Comparison of ENCODE assay signal across 9 cellular contexts in the genomic region with DNA sequence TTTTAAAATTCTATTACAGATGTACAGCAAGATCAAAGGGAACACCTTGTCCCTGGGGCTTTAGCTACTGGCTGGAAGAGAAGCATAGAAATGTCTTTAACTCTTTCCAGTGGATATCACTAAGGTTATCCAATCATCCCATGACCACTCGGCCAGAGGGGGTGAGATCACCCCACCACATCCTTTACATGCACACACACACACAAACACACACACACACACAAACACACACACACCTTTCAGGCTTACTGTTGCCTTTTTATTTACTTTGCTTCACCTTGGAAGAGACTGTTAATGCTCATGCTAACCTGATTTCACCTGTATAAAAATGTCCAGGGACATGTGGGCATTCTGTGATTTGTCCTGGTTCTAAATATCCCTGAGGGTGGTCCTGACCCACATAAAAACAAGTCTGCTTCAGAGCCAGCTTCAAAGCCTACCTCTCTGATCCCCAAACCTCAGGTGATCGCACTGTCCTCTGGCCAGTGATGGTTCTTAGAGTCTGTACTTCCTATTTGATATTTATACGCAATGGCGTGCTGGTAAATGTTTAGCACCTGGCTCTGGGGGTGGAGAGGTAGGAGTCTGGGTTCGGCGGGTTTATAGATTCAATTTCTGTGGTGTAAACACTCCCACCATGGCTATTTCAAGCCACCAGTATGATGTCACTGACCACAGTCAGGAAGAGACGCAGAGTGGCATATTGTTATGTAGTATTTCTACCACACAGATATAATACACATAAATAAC.
DNase-seq lines count a peak whose midpoint lies in the region; ATAC-seq and TF ChIP-seq lines count a peak whose summit lies in the region.
"Had no signal": no experiment of that assay in that cellular context is flagged by ENCODE, and none has a peak within 500 bp of the region (broad histone marks: within the 10 kb centered on the region; RNA-seq: fewer than 3 reads in every experiment).

No MANE protein-coding gene starts in this region.

- peaks cover 0 to 3% (median 0%) of the 10 kb centered on the region in 4 donors for H3K4me1 ChIP-seq in stomach

- no peak for TF ChIP-seq POLR2A in stomach (IDR thresholded peaks at IDR 0.05)

- H3K27me3 Mint-ChIP-seq in activated naive CD8-positive, alpha-beta T cell treated with anti-CD3 and anti-CD28 coated beads for 36 hours: no peaks in the 10 kb centered on the region
- no peaks in the 10 kb centered on the region for H3K27me3 Mint-ChIP-seq in activated CD4-positive, alpha-beta T cell treated with anti-CD3 and anti-CD28 coated beads, Interleukin-2, amount 10 ng/mL, durations not matched to agents 7 days and 5 days

- H3K4me1 Mint-ChIP-seq in activated naive CD8-positive, alpha-beta T cell treated with anti-CD3 and anti-CD28 coated beads for 36 hours: peaks cover 18% of the 10 kb centered on the region
- H3K4me1 Mint-ChIP-seq in activated CD4-positive, alpha-beta T cell treated with anti-CD3 and anti-CD28 coated beads, Interleukin-2, amount 10 ng/mL, durations not matched to agents 7 days and 5 days: peaks cover 22% of the 10 kb centered on the region

- no peaks in the 10 kb centered on the region for H3K9me3 Mint-ChIP-seq in activated naive CD8-positive, alpha-beta T cell treated with anti-CD3 and anti-CD28 coated beads for 36 hours
- H3K9me3 Mint-ChIP-seq in activated CD4-positive, alpha-beta T cell treated with anti-CD3 and anti-CD28 coated beads, Interleukin-2, amount 10 ng/mL, durations not matched to agents 7 days and 5 days: no peaks in the 10 kb centered on the region

- no peaks in the 10 kb centered on the region for H3K36me3 ChIP-seq in stomach

- no peak overlapping the region for H3K27ac ChIP-seq in stomach

- ATAC-seq in GM19468 (IDR thresholded peaks at IDR 0.05; ENCODE audit: extremely low read depth, unreplicated experiment) (peak; percentile 91), HG03139 (IDR thresholded peaks at IDR 0.05; ENCODE audit: unreplicated experiment) (peak; percentile 95)

- H3K9me3 ChIP-seq in stomach: no peaks in the 10 kb centered on the region

- no peak for TF ChIP-seq EP300 in stomach (IDR thresholded peaks at IDR 0.05)

- H3K36me3 Mint-ChIP-seq in activated naive CD8-positive, alpha-beta T cell treated with anti-CD3 and anti-CD28 coated beads for 36 hours: no peaks in the 10 kb centered on the region
- no peaks in the 10 kb centered on the region for H3K36me3 Mint-ChIP-seq in activated CD4-positive, alpha-beta T cell treated with anti-CD3 and anti-CD28 coated beads, Interleukin-2, amount 10 ng/mL, durations not matched to agents 7 days and 5 days (ENCODE audit: low read depth)

- H3K27me3 ChIP-seq in stomach: no peaks in the 10 kb centered on the region

- 70 to 84% (median 78%) methylated on average over 7 of the region's 7 CpGs for WGBS in stomach, 5 donors

- H3K4me3 Mint-ChIP-seq in activated naive CD8-positive, alpha-beta T cell treated with anti-CD3 and anti-CD28 coated beads for 36 hours: no peak overlapping the region
- no peak overlapping the region for H3K4me3 Mint-ChIP-seq in activated CD4-positive, alpha-beta T cell treated with anti-CD3 and anti-CD28 coated beads, Interleukin-2, amount 10 ng/mL, durations not matched to agents 7 days and 5 days
- H3K4me3 Mint-ChIP-seq: activated T-helper 1 cell treated with anti-CD3 and anti-CD28 coated beads, Interleukin-12 subunit alpha, Interleukin-12 subunit beta, Interleukin-2, Interleukin-4 antibody, amounts not matched to agents 30 ng/mL and 10 ng/mL and 1 ng/mL, durations not matched to agents 14 hours and 24 hours and 36 hours had no signal

- TF ChIP-seq CTCF in GM13976 (IDR thresholded peaks at IDR 0.05; ENCODE audit: borderline replicate concordance, control extremely low read depth, extremely low read depth, insufficient read depth, missing control alignments) (no peak), stomach (IDR thresholded peaks at IDR 0.05) (no peak)

- POLR2A ChIA-PET in activated CD4-positive, alpha-beta T cell treated with anti-CD3 and anti-CD28 coated beads, Interleukin-2, amount 10 ng/mL, durations not matched to agents 7 days and 5 days (lab: Charles Lee): no interaction called here

- no peak overlapping the region for H3K4me3 ChIP-seq in stomach

- no peak overlapping the region for H3K27ac Mint-ChIP-seq in activated naive CD8-positive, alpha-beta T cell treated with anti-CD3 and anti-CD28 coated beads for 36 hours
- H3K27ac Mint-ChIP-seq in activated CD4-positive, alpha-beta T cell treated with anti-CD3 and anti-CD28 coated beads, Interleukin-2, amount 10 ng/mL, durations not matched to agents 7 days and 5 days: no peak overlapping the region
- H3K27ac Mint-ChIP-seq: activated T-helper 1 cell treated with anti-CD3 and anti-CD28 coated beads, Interleukin-12 subunit alpha, Interleukin-12 subunit beta, Interleukin-2, Interleukin-4 antibody, amounts not matched to agents 30 ng/mL and 10 ng/mL and 1 ng/mL, durations not matched to agents 14 hours and 24 hours and 36 hours had no signal

- CTCF ChIA-PET in activated CD4-positive, alpha-beta T cell treated with anti-CD3 and anti-CD28 coated beads, Interleukin-2, amount 10 ng/mL, durations not matched to agents 7 days and 5 days (lab: Charles Lee): no interaction called here

- in situ Hi-C loops in GM13976 (cut with MboI; ENCODE audit: low sequenced_read_pairs, unreplicated experiment): no loop called here

- DNase-seq in GM13976 (ENCODE audit: low spot score) (peak; percentile 40), AG08396 (ENCODE audit: low spot score) (no peak), NCI-H524 treated with DMSO at 0.1 percent for 48 hours (lab: John Stamatoyannopoulos, UW) (no peak), stomach (no peak)
- peak; percentile 7 for DNase-seq in activated naive CD8-positive, alpha-beta T cell treated with anti-CD3 and anti-CD28 coated beads for 36 hours
- DNase-seq in activated CD4-positive, alpha-beta T cell treated with anti-CD3 and anti-CD28 coated beads, Interleukin-2, amount 10 ng/mL, durations not matched to agents 7 days and 5 days: no peak

- intact Hi-C loops in stomach (cut with DNase I; ENCODE audit: low total_unique reads): no loop called here

Comparison
In these comparisons a context has a peak if more than half of its experiments do, and no peak if none do; other contexts are left out.
1. DNase-seq: peak in GM13976 (single experiment) and activated naive CD8-positive, alpha-beta T cell treated with anti-CD3 and anti-CD28 coated beads for 36 hours (single experiment); none in AG08396 (single experiment), NCI-H524 treated with DMSO at 0.1 percent for 48 hours (single experiment), activated CD4-positive, alpha-beta T cell treated with anti-CD3 and anti-CD28 coated beads, Interleukin-2, amount 10 ng/mL, durations not matched to agents 7 days and 5 days (single experiment) and stomach (single experiment).